In genomic region chr17:66540131-66540781, GRCh38 we compare ENCODE assay signal across 8 cellular contexts.
DNase-seq lines count a peak whose midpoint lies in the region; ATAC-seq and TF ChIP-seq lines count a peak whose summit lies in the region.

No MANE protein-coding gene starts in this region.

- no peak overlapping the region for H3K4me3 ChIP-seq in lower lobe of right lung
- H3K4me3 ChIP-seq in urinary bladder (ENCODE audit: low read depth, low read length) = no peak overlapping the region

- TF ChIP-seq CTCF in lower lobe of right lung (IDR thresholded peaks at IDR 0.05) = no peak
- no peak for TF ChIP-seq CTCF in GM10266 (IDR thresholded peaks at IDR 0.05; ENCODE audit: control insufficient read depth, insufficient read depth, low read depth, missing control alignments)

- peak overlapping the region; percentile 56 to 59 for H3K27ac Mint-ChIP-seq in activated naive CD4-positive, alpha-beta T cell treated with anti-CD3 and anti-CD28 coated beads, Interleukin-2, amount 50 U/mL, for 72 hours

- H3K9me3 ChIP-seq in lower lobe of right lung = no peaks in the 10 kb centered on the region

- DNase-seq in activated naive CD4-positive, alpha-beta T cell treated with anti-CD3 and anti-CD28 coated beads, Interleukin-2, amount 50 U/mL, for 72 hours (ENCODE audit: low spot score in 2 of 2) = no peak
- no peak for DNase-seq in activated naive CD4-positive, alpha-beta T cell (lab: John Stamatoyannopoulos, UW)
- DNase-seq in dedifferentiated amniotic fluid mesenchymal stem cell (ENCODE audit: extremely low spot score) (peak; percentile 70), lower lobe of right lung (no peak), GM10266 (ENCODE audit: extremely low spot score) (no peak), NCI-H524 treated with DMSO at 0.1 percent for 48 hours (lab: John Stamatoyannopoulos, UW) (no peak), SIG-M5 (lab: John Stamatoyannopoulos, UW) (no peak)

- H3K9me3 Mint-ChIP-seq in activated naive CD4-positive, alpha-beta T cell treated with anti-CD3 and anti-CD28 coated beads, Interleukin-2, amount 50 U/mL, for 72 hours = peaks cover 0 to 9% of the 10 kb centered on the region in 2 donors

- ATAC-seq in activated naive CD4-positive, alpha-beta T cell treated with anti-CD3 and anti-CD28 coated beads, Interleukin-2, amount 50 U/mL, for 72 hours = no peak
- ATAC-seq in lower lobe of right lung = peak; percentile 24 to 52

- intact Hi-C loops in lower lobe of right lung (cut with DNase I) = no loop called here

- H3K36me3 ChIP-seq in lower lobe of right lung (no peaks in the 10 kb centered on the region), urinary bladder (ENCODE audit: insufficient read depth) (no peaks in the 10 kb centered on the region)

- H3K27ac ChIP-seq in lower lobe of right lung (peak overlapping the region; percentile 53), urinary bladder (ENCODE audit: low read depth) (peak overlapping the region; percentile 3)

- WGBS in urinary bladder = 48% methylated on average over 17 of the region's 17 CpGs

- H3K4me1 ChIP-seq in lower lobe of right lung = peaks cover 29% of the 10 kb centered on the region
- H3K4me1 ChIP-seq in urinary bladder (ENCODE audit: insufficient read depth) = no peaks in the 10 kb centered on the region

- no peaks in the 10 kb centered on the region for H3K27me3 ChIP-seq in lower lobe of right lung (ENCODE audit: low read depth)

- peaks cover 0 to 27% of the 10 kb centered on the region in 2 donors for H3K36me3 Mint-ChIP-seq in activated naive CD4-positive, alpha-beta T cell treated with anti-CD3 and anti-CD28 coated beads, Interleukin-2, amount 50 U/mL, for 72 hours

Comparison
In these comparisons a context has a peak if more than half of its experiments do, and no peak if none do; other contexts are left out.
1. ATAC-seq: peak in lower lobe of right lung (2 of 2); none in activated naive CD4-positive, alpha-beta T cell treated with anti-CD3 and anti-CD28 coated beads, Interleukin-2, amount 50 U/mL, for 72 hours (0 of 2).